Comparison of ENCODE assay signal across 8 cellular contexts in genomic region chr1:41365772-41366427, GRCh38. TPM values are rescaled to one million over a fixed set of nuclear protein-coding genes. Genes with fewer than 3 reads are reported as not detected.
A peak's percentile ranks its signal among the peaks of the same experiment; 100 is the strongest.
DNase-seq lines count a peak whose midpoint lies in the region; ATAC-seq, FAIRE-seq and TF ChIP-seq lines count a peak whose summit lies in the region.

No MANE protein-coding gene starts in this region.

- ATAC-seq in GM21529 (IDR thresholded peaks at IDR 0.05; ENCODE audit: unreplicated experiment) = no peak

- no peak overlapping the region for H2AFZ ChIP-seq in SU-DHL-6 (ENCODE audit: low read depth, low read length, severe bottlenecking)

- no peak for TF ChIP-seq CTCF in C4-2B (conservative IDR thresholded peaks at IDR 0.05)
- no peak for TF ChIP-seq CTCF in SU-DHL-6 (IDR thresholded peaks at IDR 0.05; ENCODE audit: insufficient read depth, low read length, poor library complexity, severe bottlenecking)
- no peak for TF ChIP-seq CTCF in tibial nerve (IDR thresholded peaks at IDR 0.05)

- H3K36me3 ChIP-seq in HUES6 (ENCODE audit: control insufficient read depth, insufficient read depth, low read length) = no peaks in the 10 kb centered on the region
- no peaks in the 10 kb centered on the region for H3K36me3 ChIP-seq in SU-DHL-6 (ENCODE audit: low read length)
- H3K36me3 ChIP-seq in tibial nerve = no peaks in the 10 kb centered on the region
- H3K36me3 ChIP-seq in small intestine (ENCODE audit: control insufficient read depth in 2 of 2, insufficient read depth in 2 of 2, low read length in 2 of 2) = no peaks in the 10 kb centered on the region

- H3K27me3 ChIP-seq in HUES6 (ENCODE audit: control insufficient read depth, insufficient read depth, low read length) (peaks cover 80% of the 10 kb centered on the region), SU-DHL-6 (ENCODE audit: low read length) (no peaks in the 10 kb centered on the region), tibial nerve (peaks cover 0 to 25% of the 10 kb centered on the region in 2 donors), small intestine (ENCODE audit: control insufficient read depth in 2 of 2, insufficient read depth in 2 of 2, low read length in 2 of 2) (peaks cover 0 to 10% of the 10 kb centered on the region in 2 donors)

- peak overlapping the region; percentile 48 for H3K4me2 ChIP-seq in SU-DHL-6 (ENCODE audit: low read depth, low read length, poor library complexity, severe bottlenecking)

- H3K9ac ChIP-seq in HUES6 (ENCODE audit: low read length) (no peak overlapping the region), SU-DHL-6 (ENCODE audit: low read length) (peak overlapping the region; percentile 11; the same call in 1 of the 2 replicates)

- DNase-seq in tibial nerve (ENCODE audit: low spot score in 2 of 2) (no peak), germinal center (ENCODE audit: low spot score) (no peak), small intestine (no peak)

- H3K79me2 ChIP-seq in SU-DHL-6 (ENCODE audit: insufficient read depth, low read length) = no peaks in the 10 kb centered on the region

- H3K4me3 ChIP-seq in HUES6 (ENCODE audit: low read depth, low read length) = peak overlapping the region; percentile 56
- no peak overlapping the region for H3K4me3 ChIP-seq in SU-DHL-6 (ENCODE audit: insufficient read depth, low read length, poor library complexity, severe bottlenecking)
- H3K4me3 ChIP-seq in iPS-18c (ENCODE audit: insufficient read depth, low read depth, low read length) = peak overlapping the region; percentile 51
- H3K4me3 ChIP-seq in tibial nerve = peak overlapping the region; percentile 13 to 56 (median 38)
- H3K4me3 ChIP-seq in small intestine (ENCODE audit: low read depth in 1 of 2, low read length in 2 of 2) = peak overlapping the region in 1 of 2 donors; percentile 41

- no peak for TF ChIP-seq POLR2A in tibial nerve (IDR thresholded peaks at IDR 0.05)

- TF ChIP-seq EP300 in tibial nerve (IDR thresholded peaks at IDR 0.05) = no peak

- no peaks in the 10 kb centered on the region for H3F3A ChIP-seq in SU-DHL-6 (ENCODE audit: insufficient read depth)

- no peak for FAIRE-seq in small intestine (lab: Jason Lieb, UNC)

- H3K4me1 ChIP-seq in HUES6 (ENCODE audit: control insufficient read depth, insufficient read depth, low read length) (peaks cover 44% of the 10 kb centered on the region), tibial nerve (peaks cover 0 to 33% (median 21%) of the 10 kb centered on the region in 4 donors), small intestine (ENCODE audit: control insufficient read depth in 2 of 2, insufficient read depth in 1 of 2, low read depth in 1 of 2, low read length in 1 of 2) (peaks cover 3 to 6% of the 10 kb centered on the region in 2 donors)

- H3K9me3 ChIP-seq in HUES6 (ENCODE audit: control insufficient read depth, insufficient read depth, low read depth, low read length) (no peaks in the 10 kb centered on the region), SU-DHL-6 (ENCODE audit: insufficient read depth, low read length) (no peaks in the 10 kb centered on the region), iPS-18c (ENCODE audit: control insufficient read depth, insufficient read depth, low read length) (no peaks in the 10 kb centered on the region), tibial nerve (no peaks in the 10 kb centered on the region), small intestine (ENCODE audit: control insufficient read depth, low read depth) (no peaks in the 10 kb centered on the region)

- 0 to 1% methylated on average over 15 to 17 of the region's 20 CpGs for WGBS in tibial nerve, 2 donors
- 8 to 16% (median 9%) methylated on average over 5 to 20 of the region's 20 CpGs for WGBS in small intestine, 3 donors

- no peaks in the 10 kb centered on the region for H4K20me1 ChIP-seq in SU-DHL-6 (ENCODE audit: low read depth, low read length)

- peak overlapping the region; percentile 80 for H3K27ac ChIP-seq in C4-2B
- no peak overlapping the region for H3K27ac ChIP-seq in HUES6 (ENCODE audit: low read depth, low read length)
- H3K27ac ChIP-seq in SU-DHL-6 (ENCODE audit: low read depth, low read length) = no peak overlapping the region
- peak overlapping the region in 1 of 4 donors; percentile 53 for H3K27ac ChIP-seq in tibial nerve
- H3K27ac ChIP-seq in small intestine (ENCODE audit: low read depth in 1 of 2, low read length in 1 of 2) = no peak overlapping the region

- no peaks in the 10 kb centered on the region for H3K9me2 ChIP-seq in SU-DHL-6 (replicated peaks; ENCODE audit: insufficient read depth, low read length)

RNA-seq across cellular contexts. Expression of gene FOXO6, which starts 4.7 kb away (rescaled TPM):
- 1 to 10 TPM in 2 of 4 donors, under 1 TPM in 2; 0.44 to 4.4 (median 1.7) TPM for total RNA-seq in tibial nerve
- polyA plus RNA-seq in small intestine = under 1 TPM in 1 of 3 donors, not detected in 2; 0.34 TPM
